1 cellular context compared by ENCODE assay signal in the genomic region with DNA sequence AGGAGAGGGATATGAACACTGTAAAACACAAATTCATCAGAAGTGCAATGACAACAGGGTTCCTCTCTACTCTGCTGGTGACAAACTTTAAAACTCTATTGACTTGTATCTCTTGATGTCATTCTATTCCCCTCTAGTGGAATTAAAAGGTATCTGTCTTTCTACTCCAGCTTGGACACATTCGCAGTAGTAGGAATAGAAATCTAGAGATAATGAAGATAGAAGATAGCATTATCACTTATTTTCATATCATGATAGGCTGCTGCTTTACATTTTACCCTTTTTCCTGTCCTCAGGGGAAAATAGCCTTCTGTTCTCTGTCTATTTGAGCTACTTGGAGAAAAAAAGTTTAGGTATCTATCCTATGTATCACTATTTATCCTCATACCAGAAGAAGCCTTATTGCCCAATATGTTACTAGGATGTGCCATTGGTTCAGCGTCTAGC.
TF ChIP-seq lines count a peak whose summit lies in the region.

No MANE protein-coding gene starts in this region.

TF ChIP-seq in WTC11, 78 proteins besides CTCF, POLR2A, EP300 and RAD21 (continued from another document):
- TF ChIP-seq, protein P1, sequence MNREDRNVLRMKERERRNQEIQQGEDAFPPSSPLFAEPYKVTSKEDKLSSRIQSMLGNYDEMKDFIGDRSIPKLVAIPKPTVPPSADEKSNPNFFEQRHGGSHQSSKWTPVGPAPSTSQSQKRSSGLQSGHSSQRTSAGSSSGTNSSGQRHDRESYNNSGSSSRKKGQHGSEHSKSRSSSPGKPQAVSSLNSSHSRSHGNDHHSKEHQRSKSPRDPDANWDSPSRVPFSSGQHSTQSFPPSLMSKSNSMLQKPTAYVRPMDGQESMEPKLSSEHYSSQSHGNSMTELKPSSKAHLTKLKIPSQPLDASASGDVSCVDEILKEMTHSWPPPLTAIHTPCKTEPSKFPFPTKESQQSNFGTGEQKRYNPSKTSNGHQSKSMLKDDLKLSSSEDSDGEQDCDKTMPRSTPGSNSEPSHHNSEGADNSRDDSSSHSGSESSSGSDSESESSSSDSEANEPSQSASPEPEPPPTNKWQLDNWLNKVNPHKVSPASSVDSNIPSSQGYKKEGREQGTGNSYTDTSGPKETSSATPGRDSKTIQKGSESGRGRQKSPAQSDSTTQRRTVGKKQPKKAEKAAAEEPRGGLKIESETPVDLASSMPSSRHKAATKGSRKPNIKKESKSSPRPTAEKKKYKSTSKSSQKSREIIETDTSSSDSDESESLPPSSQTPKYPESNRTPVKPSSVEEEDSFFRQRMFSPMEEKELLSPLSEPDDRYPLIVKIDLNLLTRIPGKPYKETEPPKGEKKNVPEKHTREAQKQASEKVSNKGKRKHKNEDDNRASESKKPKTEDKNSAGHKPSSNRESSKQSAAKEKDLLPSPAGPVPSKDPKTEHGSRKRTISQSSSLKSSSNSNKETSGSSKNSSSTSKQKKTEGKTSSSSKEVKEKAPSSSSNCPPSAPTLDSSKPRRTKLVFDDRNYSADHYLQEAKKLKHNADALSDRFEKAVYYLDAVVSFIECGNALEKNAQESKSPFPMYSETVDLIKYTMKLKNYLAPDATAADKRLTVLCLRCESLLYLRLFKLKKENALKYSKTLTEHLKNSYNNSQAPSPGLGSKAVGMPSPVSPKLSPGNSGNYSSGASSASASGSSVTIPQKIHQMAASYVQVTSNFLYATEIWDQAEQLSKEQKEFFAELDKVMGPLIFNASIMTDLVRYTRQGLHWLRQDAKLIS (CRISPR knock-in tag; IDR thresholded peaks at IDR 0.05; ENCODE audit: borderline replicate concordance), result no peak
- TF ChIP-seq, protein P2, sequence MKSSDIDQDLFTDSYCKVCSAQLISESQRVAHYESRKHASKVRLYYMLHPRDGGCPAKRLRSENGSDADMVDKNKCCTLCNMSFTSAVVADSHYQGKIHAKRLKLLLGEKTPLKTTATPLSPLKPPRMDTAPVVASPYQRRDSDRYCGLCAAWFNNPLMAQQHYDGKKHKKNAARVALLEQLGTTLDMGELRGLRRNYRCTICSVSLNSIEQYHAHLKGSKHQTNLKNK (CRISPR knock-in tag; IDR thresholded peaks at IDR 0.05), result no peak
- no peak for TF ChIP-seq MYBL2 (CRISPR knock-in tag; IDR thresholded peaks at IDR 0.05)
